In genomic region chr12:18868673-18869072, GRCh38 we compare ENCODE assay signal across 20 cellular contexts.
DNase-seq lines count a peak whose midpoint lies in the region; ATAC-seq and TF ChIP-seq lines count a peak whose summit lies in the region.
"Had no signal": no experiment of that assay in that cellular context is flagged by ENCODE, and none has a peak within 500 bp of the region (broad histone marks: within the 10 kb centered on the region; RNA-seq: fewer than 3 reads in every experiment).

No MANE protein-coding gene starts in this region.

- peak; percentile 18 for DNase-seq in AG09319 (ENCODE audit: extremely low read depth, low read depth)
- DNase-seq in HFFc6: peak; percentile 25
- peak; percentile 43 for DNase-seq in astrocyte of the spinal cord (ENCODE audit: low read depth, low spot score)
- DNase-seq in foreskin keratinocyte: peak in 1 of 2 donors; percentile 26
- no peak for DNase-seq in NCI-H2081 (lab: John Stamatoyannopoulos, UW)
- DNase-seq in NCI-H1436 treated with DMSO at 0.1 percent for 48 hours (lab: John Stamatoyannopoulos, UW): no peak
- DNase-seq in effector CD4-positive, alpha-beta T cell: no peak
- DNase-seq in PC-9: no peak
- DNase-seq: activated naive CD4-positive, alpha-beta T cell treated with anti-CD3 and anti-CD28 coated beads, Interleukin-2, amount 50 U/mL, for 16 hours; activated T-cell treated with anti-CD3 and anti-CD28 coated beads for 4 hours; colonic mucosa; left lung; NCI-H1048; NCI-H2081 treated with DMSO at 0.1 percent for 48 hours; NCI-H510A treated with DMSO at 0.1 percent for 48 hours; stimulated activated CD4-positive, alpha-beta T cell treated with anti-CD3 and anti-CD28 coated beads, Interleukin-15, amount 100 ng/mL, for 24 hours; stimulated activated naive CD4-positive, alpha-beta T cell treated with Interleukin-2 at 50 U/mL for 16 hours; upper lobe of left lung had no signal

- peak; percentile 36 for ATAC-seq in foreskin keratinocyte
- ATAC-seq: left lung, Panc1 had no signal

- H3K9me3 ChIP-seq in PC-9 (ENCODE audit: insufficient read depth, low read depth): no peaks in the 10 kb centered on the region
- H3K9me3 ChIP-seq: colonic mucosa, left lung, upper lobe of left lung had no signal

- H3K27ac ChIP-seq in foreskin keratinocyte: no peak overlapping the region
- no peak overlapping the region for H3K27ac ChIP-seq in PC-9
- H3K27ac ChIP-seq: colonic mucosa, left lung, SK-N-MC, upper lobe of left lung had no signal

- H3K27me3 Mint-ChIP-seq in HFFc6 (ENCODE audit: insufficient read depth): 0 out of 2 replicates have a peak, but pooled peaks cover 2% of the 10 kb centered on the region

- no peak overlapping the region; the same call in 1 of the 2 replicates for H2AFZ ChIP-seq in PC-9

- no peak overlapping the region for H3K4me3 ChIP-seq in astrocyte of the spinal cord (ENCODE audit: low read depth, low read length)
- no peak overlapping the region for H3K4me3 ChIP-seq in PC-9
- H3K4me3 ChIP-seq: colonic mucosa, left lung, SK-N-MC, upper lobe of left lung had no signal

- no peak overlapping the region for H3K4me3 Mint-ChIP-seq in HFFc6

- H3K27me3 ChIP-seq in foreskin keratinocyte: no peaks in the 10 kb centered on the region
- no peaks in the 10 kb centered on the region for H3K27me3 ChIP-seq in PC-9 (ENCODE audit: insufficient read depth, low read depth)
- H3K27me3 ChIP-seq: colonic mucosa, left lung, upper lobe of left lung had no signal

- no peaks in the 10 kb centered on the region for H3K36me3 Mint-ChIP-seq in HFFc6 (ENCODE audit: low read depth)

- no peak overlapping the region for H3K4me2 ChIP-seq in PC-9

- H3K4me1 Mint-ChIP-seq in HFFc6 (ENCODE audit: low read depth): peaks cover 29% of the 10 kb centered on the region

- H3K4me1 ChIP-seq in foreskin keratinocyte: peaks cover 4% of the 10 kb centered on the region
- H3K4me1 ChIP-seq in PC-9 (replicated peaks; ENCODE audit: insufficient read depth): no peaks in the 10 kb centered on the region
- H3K4me1 ChIP-seq: colonic mucosa, left lung, upper lobe of left lung had no signal

- no peaks in the 10 kb centered on the region for H3K9me3 Mint-ChIP-seq in HFFc6

- H3K36me3 ChIP-seq in PC-9 (ENCODE audit: low read depth): no peaks in the 10 kb centered on the region
- H3K36me3 ChIP-seq: colonic mucosa, left lung, upper lobe of left lung had no signal

- no peaks in the 10 kb centered on the region for H3K9me2 ChIP-seq in PC-9 (ENCODE audit: insufficient read depth)

- TF ChIP-seq CTCF in AG09319 (IDR thresholded peaks at IDR 0.05; ENCODE audit: low read depth, low read length) (no peak), HFFc6 (IDR thresholded peaks at IDR 0.05) (no peak), astrocyte of the spinal cord (IDR thresholded peaks at IDR 0.05; ENCODE audit: low read depth, low read length) (no peak), foreskin keratinocyte (conservative IDR thresholded peaks at IDR 0.05) (no peak), PC-9 (conservative IDR thresholded peaks at IDR 0.05) (no peak)

- in situ Hi-C loops in astrocyte of the spinal cord (cut with HindIII; ENCODE audit: low sequenced_read_pairs): no loop called here

- no peak overlapping the region for H3K27ac Mint-ChIP-seq in HFFc6

- H3F3A ChIP-seq in PC-9 (ENCODE audit: insufficient read depth, low read depth): no peaks in the 10 kb centered on the region

- no peaks in the 10 kb centered on the region for H4K20me1 ChIP-seq in PC-9 (ENCODE audit: insufficient read depth)

- BruUV-seq in PC-9 (replicated peaks; lab: Mats Ljungman, UMichigan): no TSS peak

- intact Hi-C loops in PC-9 (cut with micrococcal nuclease; ENCODE audit: unreplicated experiment): no loop called here

- POLR2A ChIA-PET in PC-9 (lab: Charles Lee; ENCODE audit: unreplicated experiment): no interaction called here

- H3K79me2 ChIP-seq in PC-9 (ENCODE audit: low read depth): no peaks in the 10 kb centered on the region

- CTCF ChIA-PET in PC-9 (lab: Charles Lee): no interaction called here

Comparison
In these comparisons a context has a peak if more than half of its experiments do, and no peak if none do; other contexts are left out.
1. DNase-seq: peak in AG09319 (single experiment), HFFc6 (single experiment) and astrocyte of the spinal cord (single experiment); none in NCI-H2081 (0 of 2), NCI-H1436 treated with DMSO at 0.1 percent for 48 hours (single experiment), effector CD4-positive, alpha-beta T cell (single experiment) and PC-9 (0 of 2).